ENCODE assay signal across 7 cellular contexts in genomic region chr5:91206103-91206502, GRCh38.
"Had no signal": no experiment of that assay in that cellular context is flagged by ENCODE, and none has a peak within 500 bp of the region (broad histone marks: within the 10 kb centered on the region; RNA-seq: fewer than 3 reads in every experiment).

No MANE protein-coding gene starts in this region.

- DNase-seq: GOT3, H7, KBM-7 had no signal

- H3K36me3 ChIP-seq: HAP-1 had no signal

- ATAC-seq: HCT116 had no signal

- H3K4me3 ChIP-seq: GM23248, HAP-1 had no signal

- H3K9ac ChIP-seq: GM23248 had no signal

- FAIRE-seq: HTR-8/SVneo had no signal

- H3K9me3 ChIP-seq: HAP-1 had no signal

- H2AFZ ChIP-seq: GM23248 had no signal

- H3K27ac ChIP-seq: GM23248 had no signal
